Comparison of ENCODE assay signal across 26 cellular contexts in the genomic region with DNA sequence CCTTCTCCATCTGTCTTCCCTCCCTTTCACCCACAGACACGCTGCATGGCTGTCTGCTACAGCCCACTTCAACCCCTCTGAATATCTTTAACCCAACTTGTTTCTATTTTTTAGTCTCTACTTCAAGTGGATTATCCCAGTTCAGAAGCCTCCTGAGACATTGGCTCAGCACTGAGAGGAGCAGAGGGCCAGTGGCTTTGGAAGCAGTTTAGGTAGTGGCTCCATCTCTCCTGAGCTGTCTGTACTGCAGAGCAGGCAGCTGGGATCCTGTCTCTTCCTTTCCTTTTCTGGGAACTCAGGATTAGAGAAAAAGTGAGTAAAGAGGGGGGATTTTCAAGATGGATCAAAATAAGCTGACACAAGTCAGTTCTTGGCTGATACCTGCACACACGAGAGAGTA.
A peak's percentile ranks its signal among the peaks of the same experiment; 100 is the strongest.
DNase-seq lines count a peak whose midpoint lies in the region; TF ChIP-seq lines count a peak whose summit lies in the region.
"Had no signal": no experiment of that assay in that cellular context is flagged by ENCODE, and none has a peak within 500 bp of the region (broad histone marks: within the 10 kb centered on the region; RNA-seq: fewer than 3 reads in every experiment).

No MANE protein-coding gene starts in this region.

- TF ChIP-seq CTCF in endodermal cell (conservative IDR thresholded peaks at IDR 0.05) (peak; percentile 20), neural crest cell (conservative IDR thresholded peaks at IDR 0.05) (no peak)

- H3K9me3 Mint-ChIP-seq in endodermal cell (no peaks in the 10 kb centered on the region), neural crest cell (peaks cover 3% of the 10 kb centered on the region)
- H3K9me3 Mint-ChIP-seq: CD4-positive, alpha-beta T cell; CD8-positive, alpha-beta T cell had no signal

- 89% methylated on average over 1 to 2 of the region's 2 CpGs for WGBS in endodermal cell (ENCODE audit: insufficient coverage in 1 of 2, insufficient read length in 1 of 2), 2 experiments

- no peak overlapping the region for H3K4me3 ChIP-seq in endodermal cell (ENCODE audit: low read length)
- H3K4me3 ChIP-seq: A549; BLaER1 treated with 17β-estradiol and CSF1 and Interleukin-3, amounts not matched to agents 10 nM and 100 nM; GM12878 had no signal

- no peak overlapping the region for H3K27ac ChIP-seq in endodermal cell (ENCODE audit: low read depth, low read length)
- H3K27ac ChIP-seq: 22Rv1; A549; BLaER1 treated with 17β-estradiol and CSF1 and Interleukin-3, amounts not matched to agents 10 nM and 100 nM; C4-2B had no signal

- no peaks in the 10 kb centered on the region for H3K36me3 ChIP-seq in endodermal cell (ENCODE audit: control insufficient read depth, insufficient read depth, low read length)
- H3K36me3 ChIP-seq: BLaER1 treated with 17β-estradiol and CSF1 and Interleukin-3, amounts not matched to agents 10 nM and 100 nM had no signal

- H3K36me3 Mint-ChIP-seq in endodermal cell (ENCODE audit: low read depth) (no peaks in the 10 kb centered on the region), neural crest cell (ENCODE audit: low read depth) (no peaks in the 10 kb centered on the region)
- H3K36me3 Mint-ChIP-seq: CD8-positive, alpha-beta T cell had no signal

- no peak overlapping the region for H3K4me3 Mint-ChIP-seq in endodermal cell
- H3K4me3 Mint-ChIP-seq in neural crest cell: no peak overlapping the region
- H3K4me3 Mint-ChIP-seq: B cell; CD4-positive, alpha-beta T cell; CD8-positive, alpha-beta T cell had no signal

- H3K27ac Mint-ChIP-seq in endodermal cell (no peak overlapping the region), neural crest cell (ENCODE audit: unreplicated experiment) (peak overlapping the region; percentile 38)
- H3K27ac Mint-ChIP-seq: B cell; CD4-positive, alpha-beta T cell; CD8-positive, alpha-beta T cell had no signal

- no peak overlapping the region for H3K9ac ChIP-seq in endodermal cell (ENCODE audit: extremely low read depth, low read length, poor library complexity, severe bottlenecking)
- H3K9ac ChIP-seq: BLaER1 treated with 17β-estradiol and CSF1 and Interleukin-3, amounts not matched to agents 10 nM and 100 nM had no signal

- no peaks in the 10 kb centered on the region for H3K27me3 ChIP-seq in endodermal cell (ENCODE audit: control insufficient read depth, insufficient read depth, low read length, poor library complexity, severe bottlenecking)
- H3K27me3 ChIP-seq: BLaER1 treated with 17β-estradiol and CSF1 and Interleukin-3, amounts not matched to agents 10 nM and 100 nM had no signal

- H3K4me1 Mint-ChIP-seq in endodermal cell: peaks cover 49% of the 10 kb centered on the region
- H3K4me1 Mint-ChIP-seq in neural crest cell: peaks cover 12% of the 10 kb centered on the region
- H3K4me1 Mint-ChIP-seq: B cell had no signal

- peaks cover 22% of the 10 kb centered on the region for H3K4me1 ChIP-seq in endodermal cell (ENCODE audit: control insufficient read depth, insufficient read depth, low read length)
- H3K4me1 ChIP-seq: A549; BLaER1 treated with 17β-estradiol and CSF1 and Interleukin-3, amounts not matched to agents 10 nM and 100 nM; Caco-2 had no signal

- H3K9me3 ChIP-seq in endodermal cell (ENCODE audit: control insufficient read depth, low read length): no peaks in the 10 kb centered on the region
- H3K9me3 ChIP-seq: A549; BLaER1 treated with 17β-estradiol and CSF1 and Interleukin-3, amounts not matched to agents 10 nM and 100 nM; Caco-2 had no signal

- DNase-seq in NCI-H82 (lab: John Stamatoyannopoulos, UW) (peak; percentile 4), NCI-H82 treated with DMSO at 0.1 percent for 48 hours (lab: John Stamatoyannopoulos, UW; ENCODE audit: unreplicated experiment) (no peak), NCI-H524 treated with DMSO at 0.1 percent for 48 hours (lab: John Stamatoyannopoulos, UW) (peak; percentile 70), endodermal cell (no peak), neural crest cell (ENCODE audit: low read depth, low spot score) (no peak), dermis blood vessel endothelial cell (no peak), HPDE6-E6E7 (ENCODE audit: extremely low spot score) (no peak)
- no peak for DNase-seq in activated CD4-positive, alpha-beta T cell treated with anti-CD3 and anti-CD28 coated beads, Interleukin-2, amount 50 U/mL, for 1 hour
- DNase-seq: AML-193; Caco-2; Calu3; CD4-positive, alpha-beta T cell; CD8-positive, alpha-beta T cell; DMS 273 treated with DMSO at 0.1 percent for 48 hours; DMS153; DMS53; DMS79; DND-41; EL; GDM1 had no signal

- H3K27me3 Mint-ChIP-seq in endodermal cell (ENCODE audit: insufficient read depth) (peaks cover 4% of the 10 kb centered on the region), neural crest cell (ENCODE audit: low read depth) (peaks cover 6% of the 10 kb centered on the region)
- H3K27me3 Mint-ChIP-seq: B cell had no signal

Comparison
In these comparisons a context has a peak if more than half of its experiments do, and no peak if none do; other contexts are left out.
1. DNase-seq: peak in NCI-H82 (single experiment) and NCI-H524 treated with DMSO at 0.1 percent for 48 hours (single experiment); none in NCI-H82 treated with DMSO at 0.1 percent for 48 hours (single experiment), endodermal cell (single experiment), neural crest cell (single experiment), dermis blood vessel endothelial cell (single experiment), activated CD4-positive, alpha-beta T cell treated with anti-CD3 and anti-CD28 coated beads, Interleukin-2, amount 50 U/mL, for 1 hour (single experiment) and HPDE6-E6E7 (single experiment).